Comparison of ENCODE assay signal across 8 cellular contexts in genomic region chr17:50129946-50130777, GRCh38. TPM values are rescaled to one million over a fixed set of nuclear protein-coding genes. Genes with fewer than 3 reads are reported as not detected.
DNase-seq lines count a peak whose midpoint lies in the region; TF ChIP-seq lines count a peak whose summit lies in the region.

SAMD14 (minus strand) TSS chr17:50130160; CDS start chr17:50124959, 5,201 bp downstream.

- H3K36me3 ChIP-seq in iPS-15b (ENCODE audit: control insufficient read depth, insufficient read depth, low read length) (no peaks in the 10 kb centered on the region), spleen (peaks cover 4 to 31% (median 17%) of the 10 kb centered on the region in 6 donors)

- H3K27me3 ChIP-seq in iPS-15b (ENCODE audit: control insufficient read depth, insufficient read depth, low read length) (peaks cover 8% of the 10 kb centered on the region), spleen (replicated peaks in 1 of 7) (peaks cover 0 to 41% (median 22%) of the 10 kb centered on the region in 7 donors)

- H3K9me3 ChIP-seq in iPS-15b (ENCODE audit: control insufficient read depth, insufficient read depth, low read length) (no peaks in the 10 kb centered on the region), spleen (no peaks in the 10 kb centered on the region)

- H3K4me3 ChIP-seq in astrocyte of the cerebellum (ENCODE audit: low read depth, low read length) = peak within 1 kb of the TSS; percentile 62
- peak within 1 kb of the TSS; percentile 76 for H3K4me3 ChIP-seq in iPS-15b (ENCODE audit: low read depth, low read length)
- H3K4me3 ChIP-seq in spleen = peak within 1 kb of the TSS; percentile 23 to 72 (median 46)

- peak within 1 kb of the TSS in 3 of 8 donors; percentile 21 to 53 (median 36) for H3K27ac ChIP-seq in spleen

- TF ChIP-seq CTCF in astrocyte of the cerebellum (IDR thresholded peaks at IDR 0.05; ENCODE audit: low read depth, low read length, missing control alignments) (no peak), spleen (IDR thresholded peaks at IDR 0.05 in 8 of 11, conservative IDR thresholded peaks at IDR 0.05 in 3 of 11) (no peak)

- peaks cover 29% of the 10 kb centered on the region for H3K4me1 ChIP-seq in iPS-15b (ENCODE audit: control insufficient read depth, insufficient read depth, low read length)
- H3K4me1 ChIP-seq in spleen = peaks cover 19 to 71% (median 38%) of the 10 kb centered on the region in 6 donors

- intact Hi-C loops in spleen (cut with DNase I; ENCODE audit: low total_unique reads) = no loop called here

- DNase-seq in G401 (ENCODE audit: low spot score) = peak; percentile 66
- DNase-seq in NCI-H2171 treated with DMSO at 0.1 percent for 48 hours (lab: John Stamatoyannopoulos, UW) = peak; percentile 53
- no peak for DNase-seq in astrocyte of the cerebellum (ENCODE audit: low read depth)
- DNase-seq in spleen = no peak
- no peak for DNase-seq in GF-D8 (lab: John Stamatoyannopoulos, UW)
- no peak for DNase-seq in NK-92 treated with Interleukin-12 subunit alpha and Interleukin-12 subunit beta, amount 100 ng/mL, for 24 hours (lab: John Stamatoyannopoulos, UW)
- DNase-seq in NCI-H1694 treated with DMSO at 0.1 percent for 48 hours (lab: John Stamatoyannopoulos, UW) = no peak

- peak within 1 kb of the TSS; percentile 56 for H3K9ac ChIP-seq in iPS-15b (ENCODE audit: low read depth, low read length)

- WGBS in spleen, 5 donors = 3 to 14% (median 6%) methylated on average over 24 to 74 of the region's 74 CpGs

- in situ Hi-C loops in G401 (cut with HindIII; ENCODE audit: low sequenced_read_pairs) = no loop called here
- in situ Hi-C loops in astrocyte of the cerebellum (cut with HindIII; ENCODE audit: low sequenced_read_pairs) = no loop called here

- TF ChIP-seq POLR2A in spleen (IDR thresholded peaks at IDR 0.05) = no peak

RNA-seq across cellular contexts. Expression of gene SAMD14, which starts in this region (rescaled TPM):
- total RNA-seq in G401 (2014; rRNA removed; shearing (Covaris generic)) = 7.5 and 8.4 TPM in 2 replicates
- 1 to 10 TPM; 1.2 to 7.5 (median 4.1) TPM for total RNA-seq in spleen
- 1 to 10 TPM; 1.1 to 1.9 (median 1.1) TPM for polyA plus RNA-seq in spleen

Comparison
In these comparisons a context has a peak if more than half of its experiments do, and no peak if none do; other contexts are left out.
1. DNase-seq: peak in G401 (single experiment) and NCI-H2171 treated with DMSO at 0.1 percent for 48 hours (single experiment); none in astrocyte of the cerebellum (single experiment), spleen (single experiment), GF-D8 (single experiment), NK-92 treated with Interleukin-12 subunit alpha and Interleukin-12 subunit beta, amount 100 ng/mL, for 24 hours (single experiment) and NCI-H1694 treated with DMSO at 0.1 percent for 48 hours (single experiment).
2. Peak in every context shown above with its lines, with median percentiles within 50 percentile points of each other: H3K4me3 ChIP-seq.